Comparison of ENCODE assay signal across 17 cellular contexts in genomic region chr3:153287017-153287416, GRCh38.
DNase-seq lines count a peak whose midpoint lies in the region; ATAC-seq and TF ChIP-seq lines count a peak whose summit lies in the region.
"Had no signal": no experiment of that assay in that cellular context is flagged by ENCODE, and none has a peak within 500 bp of the region (broad histone marks: within the 10 kb centered on the region; RNA-seq: fewer than 3 reads in every experiment).

No MANE protein-coding gene starts in this region.

- 78% methylated on average over 3 of the region's 3 CpGs for WGBS in smooth muscle cell (ENCODE audit: low lambda C conversion rate)

- H3K9ac ChIP-seq in PC-3 (ENCODE audit: low read length) (no peak overlapping the region), smooth muscle cell (ENCODE audit: low read depth) (peak overlapping the region; percentile 55)

- H3K79me2 ChIP-seq in PC-3 (ENCODE audit: low read length), result no peaks in the 10 kb centered on the region
- H3K79me2 ChIP-seq in smooth muscle cell (ENCODE audit: low read depth), result no peaks in the 10 kb centered on the region
- H3K79me2 ChIP-seq in osteoblast (ENCODE audit: insufficient read depth, low read length), result no peaks in the 10 kb centered on the region

- H3K9me3 Mint-ChIP-seq in natural killer cell, result no peaks in the 10 kb centered on the region
- H3K9me3 Mint-ChIP-seq in natural killer cell treated with Interleukin-12 subunit alpha and Interleukin-12 subunit beta and Interleukin-15 and Interleukin-18, amount 100 ng/mL, for 72 hours, result no peaks in the 10 kb centered on the region
- no peaks in the 10 kb centered on the region for H3K9me3 Mint-ChIP-seq in central memory CD8-positive, alpha-beta T cell
- H3K9me3 Mint-ChIP-seq: CD8-positive, alpha-beta T cell had no signal

- H3K4me3 ChIP-seq in PC-3 (ENCODE audit: low read length), result no peak overlapping the region
- H3K4me3 ChIP-seq in smooth muscle cell, result no peak overlapping the region
- no peak overlapping the region for H3K4me3 ChIP-seq in osteoblast (ENCODE audit: insufficient read depth, low read length)

- CTCF ChIA-PET in PC-3 (lab: Charles Lee), result no interaction called here

- H3K9me3 ChIP-seq in PC-3 (ENCODE audit: low read length) (no peaks in the 10 kb centered on the region), smooth muscle cell (replicated peaks; ENCODE audit: low read depth) (no peaks in the 10 kb centered on the region), osteoblast (ENCODE audit: low read depth, low read length) (no peaks in the 10 kb centered on the region)

- H3K27me3 Mint-ChIP-seq in natural killer cell (ENCODE audit: low read depth in 2 of 2), result no peaks in the 10 kb centered on the region
- H3K27me3 Mint-ChIP-seq in natural killer cell treated with Interleukin-12 subunit alpha and Interleukin-12 subunit beta and Interleukin-15 and Interleukin-18, amount 100 ng/mL, for 72 hours, result no peaks in the 10 kb centered on the region
- no peaks in the 10 kb centered on the region for H3K27me3 Mint-ChIP-seq in central memory CD8-positive, alpha-beta T cell

- intact Hi-C loops in natural killer cell (cut with micrococcal nuclease), result loop anchor here (5.0 kb wide), 1 partner anchor 120 kb away; no protein-coding TSS in a partner anchor
- intact Hi-C loops in PC-3 (cut with micrococcal nuclease), result no loop called here

- no peaks in the 10 kb centered on the region for H3K36me3 Mint-ChIP-seq in natural killer cell
- no peaks in the 10 kb centered on the region for H3K36me3 Mint-ChIP-seq in natural killer cell treated with Interleukin-12 subunit alpha and Interleukin-12 subunit beta and Interleukin-15 and Interleukin-18, amount 100 ng/mL, for 72 hours
- H3K36me3 Mint-ChIP-seq in central memory CD8-positive, alpha-beta T cell (ENCODE audit: insufficient read depth), result no peaks in the 10 kb centered on the region
- H3K36me3 Mint-ChIP-seq: CD8-positive, alpha-beta T cell had no signal

- BruUV-seq in PC-3 (replicated peaks; lab: Mats Ljungman, UMichigan), result no TSS peak

- DNase-seq in natural killer cell (no peak), PC-3 (peak; percentile 36), smooth muscle cell (lab: John Stamatoyannopoulos, UW; ENCODE audit: unreplicated experiment) (no peak), COLO668 (lab: John Stamatoyannopoulos, UW; ENCODE audit: unreplicated experiment) (no peak), osteoblast (ENCODE audit: insufficient read length, low spot score, missing footprints) (no peak)
- no peak for DNase-seq in natural killer cell treated with Interleukin-12 subunit alpha and Interleukin-12 subunit beta and Interleukin-15 and Interleukin-18, amount 100 ng/mL, for 72 hours (ENCODE audit: low spot score)
- DNase-seq in central memory CD8-positive, alpha-beta T cell (ENCODE audit: low spot score in 2 of 2), result no peak
- no peak for DNase-seq in stimulated activated naive CD4-positive, alpha-beta T cell (lab: John Stamatoyannopoulos, UW)
- DNase-seq: ACHN; CD8-positive, alpha-beta T cell; H7; NCI-H1417; NCI-H1930; NCI-H2171; NCI-H82; SHP77 had no signal

- H3K4me3 Mint-ChIP-seq in natural killer cell, result no peak overlapping the region
- no peak overlapping the region for H3K4me3 Mint-ChIP-seq in natural killer cell treated with Interleukin-12 subunit alpha and Interleukin-12 subunit beta and Interleukin-15 and Interleukin-18, amount 100 ng/mL, for 72 hours
- no peak overlapping the region for H3K4me3 Mint-ChIP-seq in central memory CD8-positive, alpha-beta T cell
- H3K4me3 Mint-ChIP-seq: CD8-positive, alpha-beta T cell had no signal

- ATAC-seq in natural killer cell, result no peak
- ATAC-seq in natural killer cell treated with Interleukin-12 subunit alpha and Interleukin-12 subunit beta and Interleukin-15 and Interleukin-18, amount 100 ng/mL, for 72 hours, result no peak
- no peak for ATAC-seq in PC-3
- no peak for ATAC-seq in central memory CD8-positive, alpha-beta T cell (replicated peaks; ENCODE audit: extremely low read depth, poor library complexity, severe bottlenecking)
- ATAC-seq: CD8-positive, alpha-beta T cell; Panc1 had no signal

- H3K4me2 ChIP-seq in PC-3 (ENCODE audit: low read length) (no peak overlapping the region), smooth muscle cell (peak overlapping the region; percentile 64), osteoblast (ENCODE audit: insufficient read depth, low read length) (no peak overlapping the region)

- H3K27ac Mint-ChIP-seq in natural killer cell, result peak overlapping the region; percentile 1 to 75
- H3K27ac Mint-ChIP-seq in natural killer cell treated with Interleukin-12 subunit alpha and Interleukin-12 subunit beta and Interleukin-15 and Interleukin-18, amount 100 ng/mL, for 72 hours, result no peak overlapping the region
- H3K27ac Mint-ChIP-seq in central memory CD8-positive, alpha-beta T cell (ENCODE audit: low read depth), result peak overlapping the region; percentile 81

- H3K4me1 ChIP-seq in PC-3 (ENCODE audit: insufficient read depth, low read length) (peaks cover 58% of the 10 kb centered on the region), smooth muscle cell (ENCODE audit: low read depth) (peaks cover 18% of the 10 kb centered on the region), osteoblast (ENCODE audit: insufficient read depth, low read length) (peaks cover 34% of the 10 kb centered on the region)

- POLR2A ChIA-PET in PC-3 (lab: Charles Lee; ENCODE audit: unreplicated experiment), result interaction anchor here (0.6 kb wide), 1 partner anchor 612 kb away, joined by 5 read pairs; no protein-coding TSS in a partner anchor

- H3K27me3 ChIP-seq in PC-3 (ENCODE audit: low read length), result no peaks in the 10 kb centered on the region
- H3K27me3 ChIP-seq in smooth muscle cell (ENCODE audit: low read depth), result no peaks in the 10 kb centered on the region
- no peaks in the 10 kb centered on the region for H3K27me3 ChIP-seq in osteoblast (ENCODE audit: insufficient read depth, low read length)

- no peak overlapping the region for H3K27ac ChIP-seq in PC-3 (ENCODE audit: low read length)
- H3K27ac ChIP-seq in smooth muscle cell (ENCODE audit: low read depth), result peak overlapping the region; percentile 90
- H3K27ac ChIP-seq in osteoblast (ENCODE audit: low read depth, low read length), result no peak overlapping the region

- H3F3A ChIP-seq in PC-3 (ENCODE audit: low read length, unreplicated experiment) (no peaks in the 10 kb centered on the region), smooth muscle cell (ENCODE audit: low read depth) (peaks cover 6% of the 10 kb centered on the region)

- H2AFZ ChIP-seq in PC-3 (ENCODE audit: low read length), result no peak overlapping the region
- no peak overlapping the region for H2AFZ ChIP-seq in smooth muscle cell (ENCODE audit: low read depth)
- H2AFZ ChIP-seq in osteoblast (ENCODE audit: low read length), result no peak overlapping the region

- no peak for TF ChIP-seq CTCF in natural killer cell (IDR thresholded peaks at IDR 0.05)
- no peak for TF ChIP-seq CTCF in PC-3 (conservative IDR thresholded peaks at IDR 0.05; ENCODE audit: low read depth, low read length)
- no peak for TF ChIP-seq CTCF in smooth muscle cell (IDR thresholded peaks at IDR 0.05; ENCODE audit: borderline replicate concordance, insufficient read depth, poor library complexity, severe bottlenecking)
- TF ChIP-seq CTCF in osteoblast (IDR thresholded peaks at IDR 0.05; ENCODE audit: extremely low read depth, low read depth, low read length), result no peak

- no peaks in the 10 kb centered on the region for H3K9me2 ChIP-seq in PC-3 (replicated peaks; ENCODE audit: low read length)

- H4K20me1 ChIP-seq in PC-3 (ENCODE audit: low read length) (no peaks in the 10 kb centered on the region), smooth muscle cell (ENCODE audit: low read depth) (no peaks in the 10 kb centered on the region), osteoblast (ENCODE audit: insufficient read depth, low read length) (no peaks in the 10 kb centered on the region)

- peaks cover 58 to 64% of the 10 kb centered on the region in 2 donors for H3K4me1 Mint-ChIP-seq in natural killer cell
- peaks cover 39 to 45% of the 10 kb centered on the region in 2 donors for H3K4me1 Mint-ChIP-seq in natural killer cell treated with Interleukin-12 subunit alpha and Interleukin-12 subunit beta and Interleukin-15 and Interleukin-18, amount 100 ng/mL, for 72 hours (ENCODE audit: low read depth in 2 of 2)
- peaks cover 53% of the 10 kb centered on the region for H3K4me1 Mint-ChIP-seq in central memory CD8-positive, alpha-beta T cell

- H3K36me3 ChIP-seq in PC-3 (ENCODE audit: low read depth, low read length), result no peaks in the 10 kb centered on the region
- no peaks in the 10 kb centered on the region for H3K36me3 ChIP-seq in smooth muscle cell (ENCODE audit: low read depth)
- no peaks in the 10 kb centered on the region for H3K36me3 ChIP-seq in osteoblast (ENCODE audit: insufficient read depth, low read length)

Comparison
In these comparisons a context has a peak if more than half of its experiments do, and no peak if none do; other contexts are left out.
1. H3K27ac Mint-ChIP-seq: peak in natural killer cell (2 of 2) and central memory CD8-positive, alpha-beta T cell (single experiment); none in natural killer cell treated with Interleukin-12 subunit alpha and Interleukin-12 subunit beta and Interleukin-15 and Interleukin-18, amount 100 ng/mL, for 72 hours (0 of 2).